In genomic region chr19:12806242-12807131, GRCh38 we compare ENCODE assay signal across 1 cellular context.
TF ChIP-seq lines count a peak whose summit lies in the region.

TSS of gene RNASEH2A (plus strand) at chr19:12806584. CDS start at chr19:12806674, 90 bp downstream.

TF ChIP-seq in HepG2, 621 proteins besides CTCF, POLR2A, EP300 and RAD21 (continued from another document and continues in another):
- peak; percentile 94 for TF ChIP-seq ZNF407 (CRISPR knock-in tag; IDR thresholded peaks at IDR 0.05; ENCODE audit: not compliant biosample characterization)
- 0 out of 2 replicates have a peak, but pooled peaks have one; percentile 10 for TF ChIP-seq KDM5A (IDR thresholded peaks at IDR 0.05; ENCODE audit: borderline replicate concordance, low read length)
- TF ChIP-seq RBFOX2 (IDR thresholded peaks at IDR 0.05; ENCODE audit: low read depth, low read length) = peak; percentile 91
- TF ChIP-seq SMAD9 (CRISPR knock-in tag; IDR thresholded peaks at IDR 0.05) = no peak
- TF ChIP-seq ZSCAN20 (CRISPR knock-in tag; IDR thresholded peaks at IDR 0.05; ENCODE audit: borderline replicate concordance) = no peak; the same call in 1 of the 2 replicates
- TF ChIP-seq ZNF234 (CRISPR knock-in tag; conservative IDR thresholded peaks at IDR 0.05) = no peak
- no peak for TF ChIP-seq AHR (CRISPR knock-in tag; IDR thresholded peaks at IDR 0.05)
- no peak for TF ChIP-seq AFF4 (CRISPR knock-in tag; IDR thresholded peaks at IDR 0.05)
- peak; percentile 46; the same call in 1 of the 2 replicates for TF ChIP-seq SNAPC2 (CRISPR knock-in tag; IDR thresholded peaks at IDR 0.05)
- no peak for TF ChIP-seq ATF6 (CRISPR knock-in tag; conservative IDR thresholded peaks at IDR 0.05)
- TF ChIP-seq HIVEP1 (CRISPR knock-in tag; IDR thresholded peaks at IDR 0.05) = peak; percentile 80
- TF ChIP-seq POGK (CRISPR knock-in tag; conservative IDR thresholded peaks at IDR 0.05) = peak; percentile 90
- no peak for TF ChIP-seq ZNF496 (CRISPR knock-in tag; IDR thresholded peaks at IDR 0.05; ENCODE audit: insufficient replicate concordance)
- peak; percentile 90 for TF ChIP-seq SP4 (CRISPR knock-in tag; IDR thresholded peaks at IDR 0.05)
- no peak for TF ChIP-seq NFIB (CRISPR knock-in tag; IDR thresholded peaks at IDR 0.05; ENCODE audit: borderline replicate concordance)
- peak; percentile 25; the same call in 1 of the 2 replicates for TF ChIP-seq RARA (CRISPR knock-in tag; IDR thresholded peaks at IDR 0.05)
- TF ChIP-seq MAFF (IDR thresholded peaks at IDR 0.05; ENCODE audit: low read depth, low read length) = no peak
- TF ChIP-seq ZFP36L1 (CRISPR knock-in tag; IDR thresholded peaks at IDR 0.05) = no peak; the same call in 1 of the 2 replicates
- TF ChIP-seq SMARCE1 (IDR thresholded peaks at IDR 0.05; ENCODE audit: borderline replicate concordance) = no peak
- TF ChIP-seq USF2 (IDR thresholded peaks at IDR 0.05; ENCODE audit: low read depth, low read length) = no peak
- no peak for TF ChIP-seq USF2 (CRISPR knock-in tag; IDR thresholded peaks at IDR 0.05; ENCODE audit: borderline replicate concordance)
- no peak; the same call in 1 of the 2 replicates for TF ChIP-seq MTERF4 (CRISPR knock-in tag; IDR thresholded peaks at IDR 0.05)
- peak; percentile 69 for TF ChIP-seq SUZ12 (IDR thresholded peaks at IDR 0.05; ENCODE audit: low read depth, low read length)
- TF ChIP-seq FOXP4 (CRISPR knock-in tag; IDR thresholded peaks at IDR 0.05) = peak; percentile 46
- TF ChIP-seq ZNF839 (CRISPR knock-in tag; IDR thresholded peaks at IDR 0.05; ENCODE audit: borderline replicate concordance) = no peak
- TF ChIP-seq ZNF264 (CRISPR knock-in tag; IDR thresholded peaks at IDR 0.05) = no peak; the same call in 1 of the 2 replicates
- peak; percentile 62; the same call in 1 of the 2 replicates for TF ChIP-seq ZNF678 (CRISPR knock-in tag; IDR thresholded peaks at IDR 0.05)
- TF ChIP-seq ZNF660 (CRISPR knock-in tag; IDR thresholded peaks at IDR 0.05; ENCODE audit: borderline replicate concordance, low read depth) = no peak
- no peak; the same call in 1 of the 2 replicates for TF ChIP-seq ZSCAN5A (CRISPR knock-in tag; IDR thresholded peaks at IDR 0.05; ENCODE audit: borderline replicate concordance)
- no peak for TF ChIP-seq AGO2 (optimal IDR thresholded peaks at IDR 0.05; ENCODE audit: low read depth, low read length)
- TF ChIP-seq HOXA9 (CRISPR knock-in tag; IDR thresholded peaks at IDR 0.05; ENCODE audit: borderline replicate concordance) = peak; percentile 82; the same call in 1 of the 2 replicates
- TF ChIP-seq ZMYM4 (CRISPR knock-in tag; IDR thresholded peaks at IDR 0.05) = peak; percentile 27; the same call in 1 of the 2 replicates
